ENCODE assay signal across 1 cellular context in genomic region chr4:40322853-40323252, GRCh38.
TF ChIP-seq lines count a peak whose summit lies in the region.

No MANE protein-coding gene starts in this region.

TF ChIP-seq in HepG2, 621 proteins besides CTCF, POLR2A, EP300 and RAD21:
- TF ChIP-seq KMT2B (CRISPR knock-in tag; IDR thresholded peaks at IDR 0.05) (no peak), ZNF530 (CRISPR knock-in tag; IDR thresholded peaks at IDR 0.05; ENCODE audit: low read depth) (no peak), SMAD3 (CRISPR knock-in tag; IDR thresholded peaks at IDR 0.05) (no peak), SETDB1 (CRISPR knock-in tag; IDR thresholded peaks at IDR 0.05; ENCODE audit: borderline replicate concordance) (no peak), ZZZ3 (CRISPR knock-in tag; IDR thresholded peaks at IDR 0.05; ENCODE audit: borderline replicate concordance) (no peak), MAFK (conservative IDR thresholded peaks at IDR 0.05 in 1 of 2, IDR thresholded peaks at IDR 0.05 in 1 of 2; ENCODE audit: low read length in 2 of 2) (peak; percentile 54 to 77; a peak in 3 of 4 replicates), MAFF (IDR thresholded peaks at IDR 0.05; ENCODE audit: low read depth, low read length) (peak; percentile 58; the same call in 1 of the 2 replicates)
TF ChIP-seq in HepG2: peak in this region for 2.
